Comparison of ENCODE assay signal across 8 cellular contexts in genomic region chr17:81097943-81098308, GRCh38.
A peak's percentile ranks its signal among the peaks of the same experiment; 100 is the strongest.
DNase-seq lines count a peak whose midpoint lies in the region; ATAC-seq and TF ChIP-seq lines count a peak whose summit lies in the region.

No MANE protein-coding gene starts in this region.

- H3K9ac ChIP-seq in PC-3 (ENCODE audit: low read length), result peak overlapping the region; percentile 82
- H3K9ac ChIP-seq in endocrine pancreas (ENCODE audit: control insufficient read depth, insufficient read depth, low read length), result peak overlapping the region; percentile 3

- CTCF ChIA-PET in PC-3 (lab: Charles Lee), result interaction anchor here (0.6 to 2.4 kb wide), 4 partner anchors 61 to 247 kb away, joined by 6 to 21 read pairs (median 8); no protein-coding TSS in a partner anchor

- H3K27me3 ChIP-seq in PC-3 (ENCODE audit: low read length) (no peaks in the 10 kb centered on the region), endocrine pancreas (ENCODE audit: control insufficient read depth, insufficient read depth, low read length) (no peaks in the 10 kb centered on the region)

- H3K4me1 ChIP-seq in PC-3 (ENCODE audit: insufficient read depth, low read length), result peaks cover 53% of the 10 kb centered on the region
- H3K4me1 ChIP-seq in endocrine pancreas (ENCODE audit: control insufficient read depth, insufficient read depth, low read length), result no peaks in the 10 kb centered on the region

- H3K36me3 ChIP-seq in PC-3 (ENCODE audit: low read depth, low read length) (peaks cover 11% of the 10 kb centered on the region; the same call in 1 of the 2 replicates), endocrine pancreas (ENCODE audit: control insufficient read depth, insufficient read depth, low read length) (no peaks in the 10 kb centered on the region)

- H3F3A ChIP-seq in PC-3 (ENCODE audit: low read length, unreplicated experiment), result peaks cover 3% of the 10 kb centered on the region

- no peaks in the 10 kb centered on the region for H3K9me3 ChIP-seq in PC-3 (ENCODE audit: low read length)
- no peaks in the 10 kb centered on the region for H3K9me3 ChIP-seq in endocrine pancreas (ENCODE audit: control insufficient read depth, low read length)

- no peak overlapping the region for H2AFZ ChIP-seq in PC-3 (ENCODE audit: low read length)

- H4K20me1 ChIP-seq in PC-3 (ENCODE audit: low read length), result no peaks in the 10 kb centered on the region

- no peaks in the 10 kb centered on the region for H3K9me2 ChIP-seq in PC-3 (replicated peaks; ENCODE audit: low read length)

- H3K4me2 ChIP-seq in PC-3 (ENCODE audit: low read length), result peak overlapping the region; percentile 94

- peak; percentile 59 for ATAC-seq in PC-3
- ATAC-seq in HG02973 (IDR thresholded peaks at IDR 0.05; ENCODE audit: unreplicated experiment), result no peak

- in situ Hi-C loops in Caki2 (cut with HindIII; ENCODE audit: low pct_unique_long_range_greater_than_20kb, low sequenced_read_pairs), result no loop called here

- intact Hi-C loops in PC-3 (cut with micrococcal nuclease), result no loop called here

- no TSS peak for BruUV-seq in PC-3 (replicated peaks; lab: Mats Ljungman, UMichigan)

- peak overlapping the region; percentile 90 for H3K27ac ChIP-seq in PC-3 (ENCODE audit: low read length)

- DNase-seq in Caki2 (ENCODE audit: low read depth) (peak; percentile 47), PC-3 (peak; percentile 79), renal cortical epithelial cell (ENCODE audit: low read depth) (peak; percentile 45), NAMALWA (ENCODE audit: low spot score) (no peak), superior temporal gyrus (ENCODE audit: extremely low spot score) (no peak), cerebellar nuclear complex (lab: John Stamatoyannopoulos, UW) (no peak)

- H3K79me2 ChIP-seq in PC-3 (ENCODE audit: low read length), result no peaks in the 10 kb centered on the region

- no peak for TF ChIP-seq CTCF in PC-3 (conservative IDR thresholded peaks at IDR 0.05; ENCODE audit: low read depth, low read length)

- peak overlapping the region; percentile 64 for H3K4me3 ChIP-seq in PC-3 (ENCODE audit: low read length)
- no peak overlapping the region for H3K4me3 ChIP-seq in endocrine pancreas (ENCODE audit: control insufficient read depth, insufficient read depth, low read length)

- POLR2A ChIA-PET in PC-3 (lab: Charles Lee; ENCODE audit: unreplicated experiment), result interaction anchor here (0.6 kb wide), 2 partner anchors 75 to 677 kb away, joined by 5 to 11 read pairs; no protein-coding TSS in a partner anchor

Comparison
In these comparisons a context has a peak if more than half of its experiments do, and no peak if none do; other contexts are left out.
1. DNase-seq: peak in Caki2 (single experiment), PC-3 (single experiment) and renal cortical epithelial cell (single experiment); none in NAMALWA (single experiment), superior temporal gyrus (single experiment) and cerebellar nuclear complex (0 of 2).